36 cellular contexts compared by ENCODE assay signal in genomic region chr10:32227802-32228201, GRCh38.
"Had no signal": no experiment of that assay in that cellular context is flagged by ENCODE, and none has a peak within 500 bp of the region (broad histone marks: within the 10 kb centered on the region; RNA-seq: fewer than 3 reads in every experiment).

No MANE protein-coding gene starts in this region.

- H3K27ac ChIP-seq: ascending aorta, cardiac muscle cell, VCaP had no signal

- H3K4me3 Mint-ChIP-seq: activated B cell treated with CpG ODN at 0.5 μM for 24 hours; activated CD4-positive, alpha-beta memory T cell treated with anti-CD3 and anti-CD28 coated beads for 36 hours; activated CD4-positive, alpha-beta T cell treated with anti-CD3 and anti-CD28 coated beads, Interleukin-2, amount 10 ng/mL, durations not matched to agents 24 days and 14 days; activated CD8-positive, alpha-beta T cell treated with anti-CD3 and anti-CD28 coated beads for 36 hours; activated naive CD4-positive, alpha-beta T cell treated with anti-CD3 and anti-CD28 coated beads, Interleukin-2, amount 10 ng/mL, durations not matched to agents 7 days and 5 days; activated naive CD4-positive, alpha-beta T cell treated with anti-CD3 and anti-CD28 coated beads, Interleukin-2, amount 50 U/mL, for 24 hours; activated naive CD8-positive, alpha-beta T cell; activated naive CD8-positive, alpha-beta T cell treated with anti-CD3 and anti-CD28 coated beads, Interleukin-2, amount 10 ng/mL, durations not matched to agents 7 days and 5 days; activated naive CD8-positive, alpha-beta T cell treated with anti-CD3 and anti-CD28 coated beads, Interleukin-2, amount 50 U/mL, for 24 hours; activated T-cell treated with anti-CD3 and anti-CD28 coated beads, Interleukin-2, amount 50 U/mL, for 24 hours; brain; central memory CD8-positive, alpha-beta T cell; T-helper 1 cell treated with Interleukin-12 subunit alpha and Interleukin-12 subunit beta and Interleukin-4 antibody, amounts not matched to agents 30 μg/mL and 1 μg/mL, for 36 hours; T-helper 2 cell treated with Interferon-gamma antibody and Interleukin-4, amounts not matched to agents 5 μg/mL and 100 μg/mL, for 36 hours had no signal

- H3K27me3 Mint-ChIP-seq: activated B cell treated with CpG ODN at 0.5 μM for 24 hours; activated CD4-positive, alpha-beta memory T cell treated with anti-CD3 and anti-CD28 coated beads for 36 hours; activated CD8-positive, alpha-beta T cell treated with anti-CD3 and anti-CD28 coated beads for 36 hours; activated naive CD4-positive, alpha-beta T cell treated with anti-CD3 and anti-CD28 coated beads, Interleukin-2, amount 10 ng/mL, durations not matched to agents 7 days and 5 days; activated naive CD4-positive, alpha-beta T cell treated with anti-CD3 and anti-CD28 coated beads, Interleukin-2, amount 50 U/mL, for 24 hours; activated naive CD8-positive, alpha-beta T cell; activated naive CD8-positive, alpha-beta T cell treated with anti-CD3 and anti-CD28 coated beads, Interleukin-2, amount 10 ng/mL, durations not matched to agents 7 days and 5 days; activated naive CD8-positive, alpha-beta T cell treated with anti-CD3 and anti-CD28 coated beads, Interleukin-2, amount 50 U/mL, for 24 hours; activated T-cell treated with anti-CD3 and anti-CD28 coated beads, Interleukin-2, amount 50 U/mL, for 24 hours; brain; central memory CD8-positive, alpha-beta T cell had no signal

- DNase-seq: activated B cell treated with CpG ODN at 0.5 μM for 24 hours; activated CD4-positive, alpha-beta memory T cell treated with anti-CD3 and anti-CD28 coated beads for 36 hours; activated CD4-positive, alpha-beta T cell treated with anti-CD3 and anti-CD28 coated beads for 4 hours; activated CD4-positive, alpha-beta T cell treated with anti-CD3 and anti-CD28 coated beads, Interleukin-2, amount 10 ng/mL, durations not matched to agents 24 days and 14 days; activated CD4-positive, alpha-beta T cell treated with anti-CD3 and anti-CD28 coated beads, Interleukin-2, amount 50 U/mL, for 1 hour; activated CD4-positive, alpha-beta T cell treated with anti-CD3 and anti-CD28 coated beads, Interleukin-2, amount 50 U/mL, for 4 hours; activated CD4-positive, CD25-positive, alpha-beta regulatory T cell treated with anti-CD3 and anti-CD28 coated beads, Interleukin-2, amount 50 U/mL, for 72 hours; activated CD8-positive, alpha-beta memory T cell treated with anti-CD3 and anti-CD28 coated beads, Interleukin-2, amount 50 U/mL, for 48 hours; activated CD8-positive, alpha-beta T cell treated with anti-CD3 and anti-CD28 coated beads for 36 hours; activated effector memory CD4-positive, alpha-beta T cell treated with Interleukin-2 at 50 U/mL for 16 hours; activated gamma-delta T cell; activated naive CD4-positive, alpha-beta T cell treated with anti-CD3 and anti-CD28 coated beads, Interleukin-2, amount 10 ng/mL, durations not matched to agents 7 days and 5 days; activated naive CD4-positive, alpha-beta T cell treated with Interleukin-2 at 50 U/mL for 16 hours; activated naive CD8-positive, alpha-beta T cell treated with anti-CD3 and anti-CD28 coated beads, Interleukin-2, amount 10 ng/mL, durations not matched to agents 7 days and 5 days; activated naive CD8-positive, alpha-beta T cell treated with anti-CD3 and anti-CD28 coated beads, Interleukin-2, amount 50 U/mL, for 24 hours; activated T-cell treated with anti-CD3 and anti-CD28 coated beads, Interleukin-2, amount 50 U/mL, for 24 hours; activated T-cell treated with anti-CD3 and anti-CD28 coated beads, Interleukin-2, amount 50 U/mL, for 48 hours; amygdala; anterior cingulate cortex; caudate nucleus; cerebellar nuclear complex; T-helper 1 cell; T-helper 2 cell; T-helper 9 cell had no signal

- H3K27ac Mint-ChIP-seq: activated B cell treated with CpG ODN at 0.5 μM for 24 hours; activated CD4-positive, alpha-beta memory T cell treated with anti-CD3 and anti-CD28 coated beads for 36 hours; activated CD4-positive, alpha-beta T cell treated with anti-CD3 and anti-CD28 coated beads, Interleukin-2, amount 10 ng/mL, durations not matched to agents 24 days and 14 days; activated CD8-positive, alpha-beta T cell treated with anti-CD3 and anti-CD28 coated beads for 36 hours; activated naive CD4-positive, alpha-beta T cell treated with anti-CD3 and anti-CD28 coated beads, Interleukin-2, amount 10 ng/mL, durations not matched to agents 7 days and 5 days; activated naive CD4-positive, alpha-beta T cell treated with anti-CD3 and anti-CD28 coated beads, Interleukin-2, amount 50 U/mL, for 24 hours; activated naive CD8-positive, alpha-beta T cell; activated naive CD8-positive, alpha-beta T cell treated with anti-CD3 and anti-CD28 coated beads, Interleukin-2, amount 10 ng/mL, durations not matched to agents 7 days and 5 days; activated naive CD8-positive, alpha-beta T cell treated with anti-CD3 and anti-CD28 coated beads, Interleukin-2, amount 50 U/mL, for 24 hours; activated T-cell treated with anti-CD3 and anti-CD28 coated beads, Interleukin-2, amount 50 U/mL, for 24 hours; activated T-helper 2 cell treated with anti-CD3 and anti-CD28 coated beads, Interferon-gamma antibody, Interleukin-2, Interleukin-4, amounts not matched to agents 10 μg/mL and 5 μg/mL and 100 μg/mL, durations not matched to agents 14 hours and 24 hours and 36 hours; brain; T-helper 1 cell treated with Interleukin-12 subunit alpha and Interleukin-12 subunit beta and Interleukin-4 antibody, amounts not matched to agents 30 μg/mL and 1 μg/mL, for 36 hours; T-helper 2 cell treated with Interferon-gamma antibody and Interleukin-4, amounts not matched to agents 5 μg/mL and 100 μg/mL, for 36 hours had no signal

- H3K36me3 Mint-ChIP-seq: activated CD4-positive, alpha-beta memory T cell treated with anti-CD3 and anti-CD28 coated beads for 36 hours; activated naive CD4-positive, alpha-beta T cell treated with anti-CD3 and anti-CD28 coated beads, Interleukin-2, amount 10 ng/mL, durations not matched to agents 7 days and 5 days; activated naive CD4-positive, alpha-beta T cell treated with anti-CD3 and anti-CD28 coated beads, Interleukin-2, amount 50 U/mL, for 24 hours; activated naive CD8-positive, alpha-beta T cell; activated naive CD8-positive, alpha-beta T cell treated with anti-CD3 and anti-CD28 coated beads, Interleukin-2, amount 10 ng/mL, durations not matched to agents 7 days and 5 days; brain had no signal

- H3K4me1 Mint-ChIP-seq: activated B cell treated with CpG ODN at 0.5 μM for 24 hours; activated CD4-positive, alpha-beta T cell treated with anti-CD3 and anti-CD28 coated beads, Interleukin-2, amount 10 ng/mL, durations not matched to agents 24 days and 14 days; activated naive CD4-positive, alpha-beta T cell treated with anti-CD3 and anti-CD28 coated beads, Interleukin-2, amount 10 ng/mL, durations not matched to agents 7 days and 5 days; activated naive CD4-positive, alpha-beta T cell treated with anti-CD3 and anti-CD28 coated beads, Interleukin-2, amount 50 U/mL, for 24 hours; activated naive CD8-positive, alpha-beta T cell treated with anti-CD3 and anti-CD28 coated beads, Interleukin-2, amount 10 ng/mL, durations not matched to agents 7 days and 5 days; activated naive CD8-positive, alpha-beta T cell treated with anti-CD3 and anti-CD28 coated beads, Interleukin-2, amount 50 U/mL, for 24 hours; brain; central memory CD8-positive, alpha-beta T cell had no signal

- ATAC-seq: activated CD8-positive, alpha-beta T cell treated with anti-CD3 and anti-CD28 coated beads for 36 hours; activated naive CD8-positive, alpha-beta T cell treated with anti-CD3 and anti-CD28 coated beads, Interleukin-2, amount 50 U/mL, for 24 hours had no signal

- FAIRE-seq: bronchial epithelial cell, TTC549 had no signal

- H3K9me3 Mint-ChIP-seq: activated B cell treated with CpG ODN at 0.5 μM for 24 hours; activated naive CD4-positive, alpha-beta T cell treated with anti-CD3 and anti-CD28 coated beads, Interleukin-2, amount 50 U/mL, for 24 hours; activated naive CD8-positive, alpha-beta T cell treated with anti-CD3 and anti-CD28 coated beads, Interleukin-2, amount 10 ng/mL, durations not matched to agents 7 days and 5 days; activated T-helper 2 cell treated with anti-CD3 and anti-CD28 coated beads, Interferon-gamma antibody, Interleukin-2, Interleukin-4, amounts not matched to agents 10 μg/mL and 5 μg/mL and 100 μg/mL, durations not matched to agents 14 hours and 24 hours and 36 hours; central memory CD8-positive, alpha-beta T cell had no signal

- H3K9me3 ChIP-seq: ascending aorta had no signal

- H3K36me3 ChIP-seq: ascending aorta, cardiac muscle cell had no signal

- H3K4me3 ChIP-seq: ascending aorta, cardiac muscle cell had no signal

- H3K4me1 ChIP-seq: ascending aorta had no signal

- H3K27me3 ChIP-seq: ascending aorta, cardiac muscle cell had no signal
